ENCODE assay signal across 26 cellular contexts in genomic region chr6:126204598-126204997, GRCh38.
"Had no signal": no experiment of that assay in that cellular context is flagged by ENCODE, and none has a peak within 500 bp of the region (broad histone marks: within the 10 kb centered on the region; RNA-seq: fewer than 3 reads in every experiment).

No MANE protein-coding gene starts in this region.

- DNase-seq: Kasumi-1; MV-4-11; NCI-H1048; NCI-H1105; NCI-H1417; NCI-H1436 treated with DMSO at 0.1 percent for 48 hours; NCI-H1694; NCI-H187 treated with DMSO at 0.1 percent for 48 hours; NCI-H2029 treated with DMSO at 0.1 percent for 48 hours; NCI-H345; NCI-H446 treated with DMSO at 0.1 percent for 48 hours; NCI-H510A treated with DMSO at 0.1 percent for 48 hours; NCI-H526; NCI-H748 treated with DMSO at 0.1 percent for 48 hours; NK-92 treated with Interleukin-12 subunit alpha and Interleukin-12 subunit beta, amount 100 ng/mL, for 24 hours; PC-9; Peyer's patch; SHP77 treated with DMSO at 0.1 percent for 48 hours; SJCRH30; T-helper 1 cell had no signal

- H3K27me3 Mint-ChIP-seq: IgD-negative memory B cell had no signal

- H3K4me3 Mint-ChIP-seq: IgD-negative memory B cell had no signal

- H3K27ac Mint-ChIP-seq: IgD-negative memory B cell had no signal

- H3K4me3 ChIP-seq: K562, PC-9, Peyer's patch, SJCRH30 had no signal

- H3K9me3 Mint-ChIP-seq: IgD-negative memory B cell had no signal

- H3K4me1 Mint-ChIP-seq: IgD-negative memory B cell had no signal

- H3K36me3 ChIP-seq: Peyer's patch, SJCRH30 had no signal

- ATAC-seq: K562, Right ventricle myocardium inferior, SK-N-SH treated with all-trans-retinoic acid at 6 μM for 48 hours had no signal

- H3K9me3 ChIP-seq: Peyer's patch, SJCRH30 had no signal

- H3K4me1 ChIP-seq: Peyer's patch, SJCRH30 had no signal

- H3K27ac ChIP-seq: HL-60, KMS-11, PC-9, Peyer's patch, SJCRH30 had no signal
